Comparison of ENCODE assay signal across 1 cellular context in genomic region chr1:109198043-109198695, GRCh38.
A peak's percentile ranks its signal among the peaks of the same experiment; 100 is the strongest.
TF ChIP-seq lines count a peak whose summit lies in the region.

No MANE protein-coding gene starts in this region.

TF ChIP-seq in K562, 482 proteins besides CTCF, POLR2A, EP300 and RAD21 (continued from another document and continues in another):
- TF ChIP-seq ZNF609 (CRISPR knock-in tag; IDR thresholded peaks at IDR 0.05; ENCODE audit: borderline replicate concordance) (no peak), ZNF12 (CRISPR knock-in tag; IDR thresholded peaks at IDR 0.05) (0 out of 2 replicates have a peak, but pooled peaks have one; percentile 48), POU5F1 (IDR thresholded peaks at IDR 0.05; ENCODE audit: borderline replicate concordance, low read depth, low read length, partially characterized antibody) (no peak), RCOR1 (IDR thresholded peaks at IDR 0.05; ENCODE audit: borderline replicate concordance in 1 of 2, low read depth in 2 of 2, low read length in 2 of 2) (peak in 1 of 2 experiments; percentile 86; a peak in 2 of 4 replicates), RBFOX2 (IDR thresholded peaks at IDR 0.05; ENCODE audit: low read depth, low read length) (no peak), ZNF311 (CRISPR knock-in tag; IDR thresholded peaks at IDR 0.05) (no peak), ZC3H8 (IDR thresholded peaks at IDR 0.05) (no peak), BMI1 (IDR thresholded peaks at IDR 0.05; ENCODE audit: low read length) (no peak), MBD2 (IDR thresholded peaks at IDR 0.05; ENCODE audit: borderline replicate concordance, low read depth) (no peak), PYGO2 (tag; IDR thresholded peaks at IDR 0.05) (no peak), NR3C1 (CRISPR knock-in tag; IDR thresholded peaks at IDR 0.05) (no peak), RUNX1 (IDR thresholded peaks at IDR 0.05; ENCODE audit: low read depth) (no peak), GABPB2 (CRISPR knock-in tag; conservative IDR thresholded peaks at IDR 0.05) (no peak), ZNF561 (CRISPR knock-in tag; conservative IDR thresholded peaks at IDR 0.05) (no peak), ZNF121 (CRISPR knock-in tag; conservative IDR thresholded peaks at IDR 0.05) (no peak), KDM1A (IDR thresholded peaks at IDR 0.05) (no peak), KLF1 (tag; IDR thresholded peaks at IDR 0.05) (no peak), HNRNPH1 (optimal IDR thresholded peaks at IDR 0.05; ENCODE audit: low read depth, low read length) (no peak), ZFP36 (IDR thresholded peaks at IDR 0.05; ENCODE audit: low read depth, low read length, partially characterized antibody) (no peak), SIN3B (IDR thresholded peaks at IDR 0.05; ENCODE audit: low read depth) (no peak), HEY1 (CRISPR knock-in tag; IDR thresholded peaks at IDR 0.05; ENCODE audit: borderline replicate concordance) (no peak), FOSL1 (tag; conservative IDR thresholded peaks at IDR 0.05) (peak; percentile 61; the same call in 1 of the 2 replicates), C11orf30 (IDR thresholded peaks at IDR 0.05; ENCODE audit: low read depth) (peak; percentile 87), TSHZ1 (CRISPR knock-in tag; IDR thresholded peaks at IDR 0.05) (no peak), PML (IDR thresholded peaks at IDR 0.05; ENCODE audit: low read length) (peak; percentile 80; the same call in 1 of the 2 replicates), ZHX1 (conservative IDR thresholded peaks at IDR 0.05; ENCODE audit: low read length) (no peak), EHMT2 (IDR thresholded peaks at IDR 0.05) (no peak), TARDBP (IDR thresholded peaks at IDR 0.05) (no peak; the same call in 1 of the 2 replicates), FOXP1 (CRISPR knock-in tag; IDR thresholded peaks at IDR 0.05) (peak; percentile 67; the same call in 1 of the 2 replicates), KLF16 (IDR thresholded peaks at IDR 0.05) (peak; percentile 85; the same call in 1 of the 2 replicates), ZNF212 (CRISPR knock-in tag; IDR thresholded peaks at IDR 0.05) (no peak), RB1 (IDR thresholded peaks at IDR 0.05; ENCODE audit: low read depth) (peak; percentile 20; the same call in 1 of the 2 replicates)
- TF ChIP-seq, protein P1, sequence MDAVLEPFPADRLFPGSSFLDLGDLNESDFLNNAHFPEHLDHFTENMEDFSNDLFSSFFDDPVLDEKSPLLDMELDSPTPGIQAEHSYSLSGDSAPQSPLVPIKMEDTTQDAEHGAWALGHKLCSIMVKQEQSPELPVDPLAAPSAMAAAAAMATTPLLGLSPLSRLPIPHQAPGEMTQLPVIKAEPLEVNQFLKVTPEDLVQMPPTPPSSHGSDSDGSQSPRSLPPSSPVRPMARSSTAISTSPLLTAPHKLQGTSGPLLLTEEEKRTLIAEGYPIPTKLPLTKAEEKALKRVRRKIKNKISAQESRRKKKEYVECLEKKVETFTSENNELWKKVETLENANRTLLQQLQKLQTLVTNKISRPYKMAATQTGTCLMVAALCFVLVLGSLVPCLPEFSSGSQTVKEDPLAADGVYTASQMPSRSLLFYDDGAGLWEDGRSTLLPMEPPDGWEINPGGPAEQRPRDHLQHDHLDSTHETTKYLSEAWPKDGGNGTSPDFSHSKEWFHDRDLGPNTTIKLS (IDR thresholded peaks at IDR 0.05; ENCODE audit: borderline replicate concordance, low read depth), result no peak
- TF ChIP-seq, protein P2, sequence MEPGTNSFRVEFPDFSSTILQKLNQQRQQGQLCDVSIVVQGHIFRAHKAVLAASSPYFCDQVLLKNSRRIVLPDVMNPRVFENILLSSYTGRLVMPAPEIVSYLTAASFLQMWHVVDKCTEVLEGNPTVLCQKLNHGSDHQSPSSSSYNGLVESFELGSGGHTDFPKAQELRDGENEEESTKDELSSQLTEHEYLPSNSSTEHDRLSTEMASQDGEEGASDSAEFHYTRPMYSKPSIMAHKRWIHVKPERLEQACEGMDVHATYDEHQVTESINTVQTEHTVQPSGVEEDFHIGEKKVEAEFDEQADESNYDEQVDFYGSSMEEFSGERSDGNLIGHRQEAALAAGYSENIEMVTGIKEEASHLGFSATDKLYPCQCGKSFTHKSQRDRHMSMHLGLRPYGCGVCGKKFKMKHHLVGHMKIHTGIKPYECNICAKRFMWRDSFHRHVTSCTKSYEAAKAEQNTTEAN (CRISPR knock-in tag; IDR thresholded peaks at IDR 0.05), result no peak
- TF ChIP-seq, protein P3, sequence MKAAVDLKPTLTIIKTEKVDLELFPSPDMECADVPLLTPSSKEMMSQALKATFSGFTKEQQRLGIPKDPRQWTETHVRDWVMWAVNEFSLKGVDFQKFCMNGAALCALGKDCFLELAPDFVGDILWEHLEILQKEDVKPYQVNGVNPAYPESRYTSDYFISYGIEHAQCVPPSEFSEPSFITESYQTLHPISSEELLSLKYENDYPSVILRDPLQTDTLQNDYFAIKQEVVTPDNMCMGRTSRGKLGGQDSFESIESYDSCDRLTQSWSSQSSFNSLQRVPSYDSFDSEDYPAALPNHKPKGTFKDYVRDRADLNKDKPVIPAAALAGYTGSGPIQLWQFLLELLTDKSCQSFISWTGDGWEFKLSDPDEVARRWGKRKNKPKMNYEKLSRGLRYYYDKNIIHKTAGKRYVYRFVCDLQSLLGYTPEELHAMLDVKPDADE (conservative IDR thresholded peaks at IDR 0.05; ENCODE audit: control insufficient read depth, low read depth, low read length), result no peak; the same call in 1 of the 2 replicates
- TF ChIP-seq, protein P4, sequence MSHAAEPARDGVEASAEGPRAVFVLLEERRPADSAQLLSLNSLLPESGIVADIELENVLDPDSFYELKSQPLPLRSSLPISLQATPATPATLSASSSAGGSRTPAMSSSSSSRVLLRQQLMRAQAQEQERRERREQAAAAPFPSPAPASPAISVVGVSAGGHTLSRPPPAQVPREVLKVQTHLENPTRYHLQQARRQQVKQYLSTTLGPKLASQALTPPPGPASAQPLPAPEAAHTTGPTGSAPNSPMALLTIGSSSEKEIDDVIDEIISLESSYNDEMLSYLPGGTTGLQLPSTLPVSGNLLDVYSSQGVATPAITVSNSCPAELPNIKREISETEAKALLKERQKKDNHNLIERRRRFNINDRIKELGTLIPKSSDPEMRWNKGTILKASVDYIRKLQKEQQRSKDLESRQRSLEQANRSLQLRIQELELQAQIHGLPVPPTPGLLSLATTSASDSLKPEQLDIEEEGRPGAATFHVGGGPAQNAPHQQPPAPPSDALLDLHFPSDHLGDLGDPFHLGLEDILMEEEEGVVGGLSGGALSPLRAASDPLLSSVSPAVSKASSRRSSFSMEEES (CRISPR knock-in tag; IDR thresholded peaks at IDR 0.05), result no peak
- TF ChIP-seq, protein P5, sequence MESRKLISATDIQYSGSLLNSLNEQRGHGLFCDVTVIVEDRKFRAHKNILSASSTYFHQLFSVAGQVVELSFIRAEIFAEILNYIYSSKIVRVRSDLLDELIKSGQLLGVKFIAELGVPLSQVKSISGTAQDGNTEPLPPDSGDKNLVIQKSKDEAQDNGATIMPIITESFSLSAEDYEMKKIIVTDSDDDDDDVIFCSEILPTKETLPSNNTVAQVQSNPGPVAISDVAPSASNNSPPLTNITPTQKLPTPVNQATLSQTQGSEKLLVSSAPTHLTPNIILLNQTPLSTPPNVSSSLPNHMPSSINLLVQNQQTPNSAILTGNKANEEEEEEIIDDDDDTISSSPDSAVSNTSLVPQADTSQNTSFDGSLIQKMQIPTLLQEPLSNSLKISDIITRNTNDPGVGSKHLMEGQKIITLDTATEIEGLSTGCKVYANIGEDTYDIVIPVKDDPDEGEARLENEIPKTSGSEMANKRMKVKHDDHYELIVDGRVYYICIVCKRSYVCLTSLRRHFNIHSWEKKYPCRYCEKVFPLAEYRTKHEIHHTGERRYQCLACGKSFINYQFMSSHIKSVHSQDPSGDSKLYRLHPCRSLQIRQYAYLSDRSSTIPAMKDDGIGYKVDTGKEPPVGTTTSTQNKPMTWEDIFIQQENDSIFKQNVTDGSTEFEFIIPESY (CRISPR knock-in tag; IDR thresholded peaks at IDR 0.05), result no peak
